Comparison of ENCODE assay signal across 8 cellular contexts in the genomic region with DNA sequence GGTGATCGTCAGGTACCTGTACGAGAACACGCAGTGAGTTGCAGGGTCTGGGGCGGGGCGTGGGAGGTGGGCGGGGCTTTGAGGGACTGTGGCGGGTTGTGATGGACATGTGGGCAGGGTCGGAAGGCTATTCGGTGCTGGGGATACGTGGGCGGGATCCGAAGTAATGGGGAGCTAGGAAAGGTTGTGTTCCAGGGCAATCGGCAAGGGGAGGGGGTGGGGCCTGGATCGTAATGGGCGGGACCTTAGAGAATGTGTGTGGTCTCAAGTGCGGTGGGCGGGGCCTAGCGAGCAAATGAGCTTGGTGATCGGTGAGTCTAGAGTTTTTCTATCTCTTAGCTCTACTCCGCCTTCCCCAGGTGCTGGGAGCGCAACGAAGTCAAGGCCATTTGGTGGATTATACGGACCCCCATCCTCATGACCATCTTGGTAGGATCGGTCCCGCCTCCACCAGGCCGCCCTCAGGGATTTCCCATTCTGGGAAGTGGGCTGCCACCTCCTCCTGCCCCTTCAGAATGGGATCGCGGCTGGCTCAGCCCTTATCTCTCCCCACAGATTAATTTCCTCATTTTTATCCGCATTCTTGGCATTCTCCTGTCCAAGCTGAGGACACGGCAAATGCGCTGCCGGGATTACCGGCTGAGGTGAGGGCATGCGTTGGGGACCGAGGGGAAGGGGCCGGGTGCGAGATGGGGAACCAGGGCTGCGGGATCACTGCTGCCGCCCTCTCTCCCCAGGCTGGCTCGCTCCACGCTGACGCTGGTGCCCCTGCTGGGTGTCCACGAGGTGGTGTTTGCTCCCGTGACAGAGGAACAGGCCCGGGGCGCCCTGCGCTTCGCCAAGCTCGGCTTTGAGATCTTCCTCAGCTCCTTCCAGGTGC. TPM values are rescaled to one million over a fixed set of nuclear protein-coding genes. Genes with fewer than 3 reads are reported as not detected.
DNase-seq lines count a peak whose midpoint lies in the region; ATAC-seq, FAIRE-seq and TF ChIP-seq lines count a peak whose summit lies in the region.

No MANE protein-coding gene starts in this region.

- peak overlapping the region in 1 of 2 donors; percentile 33 for H3K9ac ChIP-seq in colonic mucosa (ENCODE audit: low read depth in 2 of 2, low read length in 2 of 2)

- peak overlapping the region; percentile 17 for H3K27ac ChIP-seq in colonic mucosa

- no peak for TF ChIP-seq CTCF in colonic mucosa (IDR thresholded peaks at IDR 0.05)

- H3K4me3 ChIP-seq in colonic mucosa: peak overlapping the region; percentile 47

- FAIRE-seq in GM18507 (lab: Jason Lieb, UNC): peak; percentile 91

- no peaks in the 10 kb centered on the region for H3K9me3 ChIP-seq in colonic mucosa

- H3K4me1 ChIP-seq in colonic mucosa: peaks cover 6% of the 10 kb centered on the region

- ATAC-seq in left lobe of liver (peak; percentile 3), HG02588 (IDR thresholded peaks at IDR 0.05; ENCODE audit: unreplicated experiment) (no peak), HG03457 (IDR thresholded peaks at IDR 0.05; ENCODE audit: unreplicated experiment) (no peak)

- no peaks in the 10 kb centered on the region for H3K36me3 ChIP-seq in colonic mucosa

- DNase-seq in GM18507 (ENCODE audit: extremely low spot score, insufficient read length, low read depth) (peak; percentile 79), NCI-H128 (lab: John Stamatoyannopoulos, UW; ENCODE audit: unreplicated experiment) (peak; percentile 55), colonic mucosa (peak; percentile 96), left lobe of liver (ENCODE audit: low spot score) (peak; percentile 54)
- DNase-seq in activated CD4-positive, alpha-beta T cell treated with anti-CD3 and anti-CD28 coated beads, Interleukin-2, amount 50 U/mL, for 1 hour: peak; percentile 84
- peak; percentile 83 for DNase-seq in stimulated activated CD4-positive, alpha-beta T cell treated with anti-CD3 and anti-CD28 coated beads, Interleukin-4, amount 100 ng/mL, for 24 hours

- intact Hi-C loops in colonic mucosa (cut with DNase I): no loop called here

- H3K27me3 ChIP-seq in colonic mucosa: peaks cover 12% of the 10 kb centered on the region

RNA-seq across cellular contexts. Expression of a gene that starts 9.6 kb away (rescaled TPM):
- total RNA-seq in colonic mucosa (1 to 10 TPM; 8.3 to 9.5 TPM), left lobe of liver (0.18 TPM)

RNA-seq across cellular contexts. Expression of a gene that starts 14.2 kb away (rescaled TPM):
- total RNA-seq in colonic mucosa (100 to 1,000 TPM; 269 to 484 TPM), left lobe of liver (91.2 TPM)

RNA-seq across cellular contexts. Expression of a gene that starts 14.9 kb away (rescaled TPM):
- total RNA-seq in colonic mucosa: 10 to 100 TPM; 10.7 to 11.2 TPM
- total RNA-seq in left lobe of liver: 7.8 TPM

RNA-seq across cellular contexts. Expression of a gene that starts 38.4 kb away (rescaled TPM):
- total RNA-seq in colonic mucosa: 100 to 1,000 TPM in 1 of 2 donors, 10 to 100 TPM in 1; 96.2 to 106 TPM
- total RNA-seq in left lobe of liver: 17.9 TPM

RNA-seq across cellular contexts. Expression of a gene that starts 53.1 kb away (rescaled TPM):
- 10 to 100 TPM; 28.3 to 28.8 TPM for total RNA-seq in colonic mucosa
- total RNA-seq in left lobe of liver: 8.2 TPM
